Comparison of ENCODE assay signal across 29 cellular contexts in genomic region chr14:89178376-89178775, GRCh38.
DNase-seq lines count a peak whose midpoint lies in the region; ATAC-seq and TF ChIP-seq lines count a peak whose summit lies in the region.
"Had no signal": no experiment of that assay in that cellular context is flagged by ENCODE, and none has a peak within 500 bp of the region (broad histone marks: within the 10 kb centered on the region; RNA-seq: fewer than 3 reads in every experiment).

No MANE protein-coding gene starts in this region.

- H3K27me3 Mint-ChIP-seq in CD4-positive, alpha-beta T cell: no peaks in the 10 kb centered on the region
- no peaks in the 10 kb centered on the region for H3K27me3 Mint-ChIP-seq in T-helper 17 cell
- no peaks in the 10 kb centered on the region for H3K27me3 Mint-ChIP-seq in stimulated activated memory B cell treated with anti-CD40 and anti-IgM and Interleukin-4, amounts not matched to agents 10 μg/mL and 1 μg/mL and 100 μg/mL, for 72 hours
- H3K27me3 Mint-ChIP-seq: brain; stimulated activated naive CD8-positive, alpha-beta T cell treated with anti-CD3 and anti-CD28 coated beads, Interleukin-15, Interleukin-2, amounts not matched to agents 100 ng/mL and 50 ng/mL, for 24 hours had no signal

- CTCF ChIA-PET in CD4-positive, alpha-beta T cell (lab: Charles Lee): interaction anchor here (1.0 kb wide), 1 partner anchor 738 kb away, joined by 3 read pairs; no protein-coding TSS in a partner anchor

- in situ Hi-C loops in GM13977 (cut with MboI; ENCODE audit: low pct_unique_long_range_greater_than_20kb, low sequenced_read_pairs, unreplicated experiment): loop anchor here (25.0 kb wide), 1 partner anchor 734 kb away; no protein-coding TSS in a partner anchor

- peaks cover 35% of the 10 kb centered on the region for H3K4me1 Mint-ChIP-seq in CD4-positive, alpha-beta T cell (ENCODE audit: low read depth)
- H3K4me1 Mint-ChIP-seq in T-helper 17 cell: peaks cover 24% of the 10 kb centered on the region
- H3K4me1 Mint-ChIP-seq in stimulated activated memory B cell treated with anti-CD40 and anti-IgM and Interleukin-4, amounts not matched to agents 10 μg/mL and 1 μg/mL and 100 μg/mL, for 72 hours: peaks cover 19% of the 10 kb centered on the region
- H3K4me1 Mint-ChIP-seq: neural progenitor cell had no signal

- H3K9me3 ChIP-seq in CD4-positive, alpha-beta T cell (ENCODE audit: control insufficient read depth, low read length): no peaks in the 10 kb centered on the region
- H3K9me3 ChIP-seq in T-helper 17 cell (ENCODE audit: control insufficient read depth, low read length, poor library complexity, severe bottlenecking): no peaks in the 10 kb centered on the region
- H3K9me3 ChIP-seq: Peyer's patch, tibial artery, vagina had no signal

- H3K9me3 Mint-ChIP-seq in CD4-positive, alpha-beta T cell: no peaks in the 10 kb centered on the region
- no peaks in the 10 kb centered on the region for H3K9me3 Mint-ChIP-seq in stimulated activated memory B cell treated with anti-CD40 and anti-IgM and Interleukin-4, amounts not matched to agents 10 μg/mL and 1 μg/mL and 100 μg/mL, for 72 hours
- H3K9me3 Mint-ChIP-seq: neural progenitor cell had no signal

- POLR2A ChIA-PET in CD4-positive, alpha-beta T cell (lab: Charles Lee): interaction anchor here (0.7 kb wide), 1 partner anchor 481 kb away, joined by 3 read pairs; no protein-coding TSS in a partner anchor

- H3K4me3 Mint-ChIP-seq in CD4-positive, alpha-beta T cell: no peak overlapping the region
- H3K4me3 Mint-ChIP-seq in T-helper 17 cell: no peak overlapping the region
- no peak overlapping the region for H3K4me3 Mint-ChIP-seq in stimulated activated memory B cell treated with anti-CD40 and anti-IgM and Interleukin-4, amounts not matched to agents 10 μg/mL and 1 μg/mL and 100 μg/mL, for 72 hours
- H3K4me3 Mint-ChIP-seq: brain; neural progenitor cell; stimulated activated naive CD8-positive, alpha-beta T cell treated with anti-CD3 and anti-CD28 coated beads, Interleukin-15, Interleukin-2, amounts not matched to agents 100 ng/mL and 50 ng/mL, for 24 hours; T-helper 2 cell treated with Interferon-gamma antibody and Interleukin-4, amounts not matched to agents 5 μg/mL and 100 μg/mL, for 36 hours had no signal

- peak overlapping the region; percentile 40 for H3K27ac Mint-ChIP-seq in CD4-positive, alpha-beta T cell
- H3K27ac Mint-ChIP-seq in T-helper 17 cell: peak overlapping the region; percentile 41
- H3K27ac Mint-ChIP-seq in stimulated activated memory B cell treated with anti-CD40 and anti-IgM and Interleukin-4, amounts not matched to agents 10 μg/mL and 1 μg/mL and 100 μg/mL, for 72 hours: peak overlapping the region; percentile 78
- H3K27ac Mint-ChIP-seq: neural progenitor cell; T-helper 2 cell treated with Interferon-gamma antibody and Interleukin-4, amounts not matched to agents 5 μg/mL and 100 μg/mL, for 36 hours had no signal

- H3K36me3 Mint-ChIP-seq in CD4-positive, alpha-beta T cell (ENCODE audit: low read depth): peaks cover 83% of the 10 kb centered on the region
- H3K36me3 Mint-ChIP-seq in T-helper 17 cell (ENCODE audit: low read depth): peaks cover 16% of the 10 kb centered on the region
- H3K36me3 Mint-ChIP-seq in stimulated activated memory B cell treated with anti-CD40 and anti-IgM and Interleukin-4, amounts not matched to agents 10 μg/mL and 1 μg/mL and 100 μg/mL, for 72 hours: peaks cover 32% of the 10 kb centered on the region

- H3K27ac ChIP-seq in CD4-positive, alpha-beta T cell (ENCODE audit: low read depth, low read length): no peak overlapping the region
- peak overlapping the region; percentile 30 to 54 for H3K27ac ChIP-seq in coronary artery
- H3K27ac ChIP-seq: neural progenitor cell, vagina had no signal

- ATAC-seq in CD4-positive, alpha-beta T cell (ENCODE audit: poor library complexity): no peak
- ATAC-seq in T-helper 17 cell (no peak), GM18861 (IDR thresholded peaks at IDR 0.05; ENCODE audit: unreplicated experiment) (no peak)
- no peak for ATAC-seq in stimulated activated memory B cell treated with anti-CD40 and anti-IgM and Interleukin-4, amounts not matched to agents 10 μg/mL and 1 μg/mL and 100 μg/mL, for 72 hours

- H3K4me3 ChIP-seq in coronary artery: no peak overlapping the region
- H3K4me3 ChIP-seq: K562, neural progenitor cell, Peyer's patch, smooth muscle cell, tibial artery, vagina had no signal

- no peaks in the 10 kb centered on the region for H3K27me3 ChIP-seq in CD4-positive, alpha-beta T cell (ENCODE audit: control insufficient read depth, insufficient read depth, low read length)
- H3K27me3 ChIP-seq: neural progenitor cell, Peyer's patch, tibial artery, vagina had no signal

- DNase-seq in CD4-positive, alpha-beta T cell: no peak
- DNase-seq in T-helper 17 cell (no peak), coronary artery (ENCODE audit: low spot score) (no peak), GM13977 (ENCODE audit: low spot score) (no peak), NCI-H1105 (lab: John Stamatoyannopoulos, UW) (no peak)
- DNase-seq: activated CD4-positive, alpha-beta T cell treated with anti-CD3 and anti-CD28 coated beads for 4 hours; activated CD8-positive, alpha-beta memory T cell treated with anti-CD3 and anti-CD28 coated beads for 24 hours; activated gamma-delta T cell; activated T-cell treated with anti-CD3 and anti-CD28 coated beads for 4 hours; DMS79 treated with DMSO at 0.1 percent for 48 hours; foreskin melanocyte; GDM1; NCI-H1092; NCI-H1694 treated with DMSO at 0.1 percent for 48 hours; NCI-H446 treated with DMSO at 0.1 percent for 48 hours; NCI-H82; Peyer's patch; right cardiac atrium; SHP77; tibial artery had no signal

- intact Hi-C loops in CD4-positive, alpha-beta T cell (cut with DNase I, micrococcal nuclease): loop anchor here (2.0 to 10.0 kb wide), 5 partner anchors 136 to 724 kb away; no protein-coding TSS in a partner anchor

- TF ChIP-seq CTCF in CD4-positive, alpha-beta T cell (IDR thresholded peaks at IDR 0.05): no peak
- TF ChIP-seq CTCF in coronary artery (IDR thresholded peaks at IDR 0.05) (no peak), GM13977 (IDR thresholded peaks at IDR 0.05; ENCODE audit: extremely low read depth, insufficient read depth, missing control alignments) (no peak)
